ENCODE assay signal across 17 cellular contexts in genomic region chr17:17127156-17127555, GRCh38.
DNase-seq lines count a peak whose midpoint lies in the region; ATAC-seq and TF ChIP-seq lines count a peak whose summit lies in the region.
"Had no signal": no experiment of that assay in that cellular context is flagged by ENCODE, and none has a peak within 500 bp of the region (broad histone marks: within the 10 kb centered on the region; RNA-seq: fewer than 3 reads in every experiment).

No MANE protein-coding gene starts in this region.

- H3K27me3 Mint-ChIP-seq in activated CD8-positive, alpha-beta T cell treated with anti-CD3 and anti-CD28 coated beads for 36 hours = no peaks in the 10 kb centered on the region
- H3K27me3 Mint-ChIP-seq in immature natural killer cell (ENCODE audit: low read depth in 3 of 3) = peaks cover 2 to 8% (median 7%) of the 10 kb centered on the region in 3 donors

- H3K27ac ChIP-seq in right atrium auricular region (no peak overlapping the region), upper lobe of right lung (peak overlapping the region; percentile 42)
- H3K27ac ChIP-seq: colonic mucosa, epithelial cell of prostate, neural progenitor cell had no signal

- H3K9me3 Mint-ChIP-seq in activated CD8-positive, alpha-beta T cell treated with anti-CD3 and anti-CD28 coated beads for 36 hours = no peaks in the 10 kb centered on the region
- no peaks in the 10 kb centered on the region for H3K9me3 Mint-ChIP-seq in immature natural killer cell
- H3K9me3 Mint-ChIP-seq: GM23338, neural progenitor cell had no signal

- POLR2A ChIA-PET in activated CD8-positive, alpha-beta T cell treated with anti-CD3 and anti-CD28 coated beads for 36 hours (lab: Charles Lee) = no interaction called here

- peaks cover 45% of the 10 kb centered on the region for H3K4me1 Mint-ChIP-seq in activated CD8-positive, alpha-beta T cell treated with anti-CD3 and anti-CD28 coated beads for 36 hours (ENCODE audit: low read depth)
- peaks cover 72 to 76% of the 10 kb centered on the region in 2 donors for H3K4me1 Mint-ChIP-seq in immature natural killer cell

- peak; percentile 31 for DNase-seq in Right ventricle myocardium inferior (ENCODE audit: missing footprints)
- no peak for DNase-seq in right atrium auricular region (ENCODE audit: low spot score)
- DNase-seq in activated CD8-positive, alpha-beta T cell treated with anti-CD3 and anti-CD28 coated beads for 36 hours = no peak
- DNase-seq in immature natural killer cell = peak in 2 of 3 donors; percentile 43 to 56
- no peak for DNase-seq in upper lobe of right lung
- no peak for DNase-seq in hepatic stellate cell (ENCODE audit: low spot score)
- no peak for DNase-seq in HT-29 (ENCODE audit: low spot score)
- DNase-seq: Calu3, colonic mucosa, Karpas-422, NCI-H1417 treated with DMSO at 0.1 percent for 48 hours, stomach had no signal

- H3K9me3 ChIP-seq in right atrium auricular region (no peaks in the 10 kb centered on the region), upper lobe of right lung (no peaks in the 10 kb centered on the region)
- H3K9me3 ChIP-seq: colonic mucosa, stomach had no signal

- peaks cover 2% of the 10 kb centered on the region for H3K36me3 Mint-ChIP-seq in activated CD8-positive, alpha-beta T cell treated with anti-CD3 and anti-CD28 coated beads for 36 hours (ENCODE audit: low read depth)
- H3K36me3 Mint-ChIP-seq in immature natural killer cell = peaks cover 0 to 4% (median 0%) of the 10 kb centered on the region in 3 donors

- no peak overlapping the region for H3K4me3 ChIP-seq in right atrium auricular region
- no peak overlapping the region for H3K4me3 ChIP-seq in upper lobe of right lung
- H3K4me3 ChIP-seq: colonic mucosa, GM23338, neural progenitor cell, stomach had no signal

- intact Hi-C loops in Right ventricle myocardium inferior (cut with DNase I) = no loop called here
- intact Hi-C loops in activated CD8-positive, alpha-beta T cell treated with anti-CD3 and anti-CD28 coated beads for 36 hours (cut with micrococcal nuclease) = no loop called here
- intact Hi-C loops in upper lobe of right lung (cut with DNase I) = no loop called here

- no peak overlapping the region for H3K4me3 Mint-ChIP-seq in activated CD8-positive, alpha-beta T cell treated with anti-CD3 and anti-CD28 coated beads for 36 hours
- H3K4me3 Mint-ChIP-seq in immature natural killer cell = peak overlapping the region; percentile 83 to 93 (median 91)
- H3K4me3 Mint-ChIP-seq: GM23338, neural progenitor cell had no signal

- TF ChIP-seq CTCF in right atrium auricular region (IDR thresholded peaks at IDR 0.05) (no peak), upper lobe of right lung (IDR thresholded peaks at IDR 0.05) (no peak)
- TF ChIP-seq CTCF in activated CD8-positive, alpha-beta T cell treated with anti-CD3 and anti-CD28 coated beads for 36 hours (IDR thresholded peaks at IDR 0.05) = no peak

- H3K4me1 ChIP-seq in right atrium auricular region (peaks cover 0 to 38% of the 10 kb centered on the region in 2 donors), upper lobe of right lung (peaks cover 29% of the 10 kb centered on the region)
- H3K4me1 ChIP-seq: colonic mucosa had no signal

- peak overlapping the region; percentile 83 for H3K27ac Mint-ChIP-seq in activated CD8-positive, alpha-beta T cell treated with anti-CD3 and anti-CD28 coated beads for 36 hours
- peak overlapping the region; percentile 97 to 100 (median 98) for H3K27ac Mint-ChIP-seq in immature natural killer cell
- H3K27ac Mint-ChIP-seq: GM23338 had no signal

- ATAC-seq in Right ventricle myocardium inferior (no peak), upper lobe of right lung (no peak), HG03521 (IDR thresholded peaks at IDR 0.05; ENCODE audit: unreplicated experiment) (no peak)
- ATAC-seq in activated CD8-positive, alpha-beta T cell treated with anti-CD3 and anti-CD28 coated beads for 36 hours = no peak
- ATAC-seq: activated CD4-positive, CD25-positive, alpha-beta regulatory T cell treated with anti-CD3 and anti-CD28 coated beads, Interleukin-2, amount 50 U/mL, for 24 hours; GM23338 had no signal

- H3K27me3 ChIP-seq in right atrium auricular region (no peaks in the 10 kb centered on the region), upper lobe of right lung (no peaks in the 10 kb centered on the region)
- H3K27me3 ChIP-seq: colonic mucosa, neural progenitor cell, stomach had no signal

- CTCF ChIA-PET in activated CD8-positive, alpha-beta T cell treated with anti-CD3 and anti-CD28 coated beads for 36 hours (lab: Charles Lee) = no interaction called here

- H3K36me3 ChIP-seq in right atrium auricular region = peaks cover 51% of the 10 kb centered on the region
- H3K36me3 ChIP-seq in upper lobe of right lung = peaks cover 27% of the 10 kb centered on the region
- H3K36me3 ChIP-seq: neural progenitor cell had no signal

Comparison
In these comparisons a context has a peak if more than half of its experiments do, and no peak if none do; other contexts are left out.
1. DNase-seq: peak in Right ventricle myocardium inferior (single experiment) and immature natural killer cell (2 of 3); none in right atrium auricular region (single experiment), activated CD8-positive, alpha-beta T cell treated with anti-CD3 and anti-CD28 coated beads for 36 hours (single experiment), upper lobe of right lung (single experiment), hepatic stellate cell (single experiment) and HT-29 (single experiment).